In the genomic region with DNA sequence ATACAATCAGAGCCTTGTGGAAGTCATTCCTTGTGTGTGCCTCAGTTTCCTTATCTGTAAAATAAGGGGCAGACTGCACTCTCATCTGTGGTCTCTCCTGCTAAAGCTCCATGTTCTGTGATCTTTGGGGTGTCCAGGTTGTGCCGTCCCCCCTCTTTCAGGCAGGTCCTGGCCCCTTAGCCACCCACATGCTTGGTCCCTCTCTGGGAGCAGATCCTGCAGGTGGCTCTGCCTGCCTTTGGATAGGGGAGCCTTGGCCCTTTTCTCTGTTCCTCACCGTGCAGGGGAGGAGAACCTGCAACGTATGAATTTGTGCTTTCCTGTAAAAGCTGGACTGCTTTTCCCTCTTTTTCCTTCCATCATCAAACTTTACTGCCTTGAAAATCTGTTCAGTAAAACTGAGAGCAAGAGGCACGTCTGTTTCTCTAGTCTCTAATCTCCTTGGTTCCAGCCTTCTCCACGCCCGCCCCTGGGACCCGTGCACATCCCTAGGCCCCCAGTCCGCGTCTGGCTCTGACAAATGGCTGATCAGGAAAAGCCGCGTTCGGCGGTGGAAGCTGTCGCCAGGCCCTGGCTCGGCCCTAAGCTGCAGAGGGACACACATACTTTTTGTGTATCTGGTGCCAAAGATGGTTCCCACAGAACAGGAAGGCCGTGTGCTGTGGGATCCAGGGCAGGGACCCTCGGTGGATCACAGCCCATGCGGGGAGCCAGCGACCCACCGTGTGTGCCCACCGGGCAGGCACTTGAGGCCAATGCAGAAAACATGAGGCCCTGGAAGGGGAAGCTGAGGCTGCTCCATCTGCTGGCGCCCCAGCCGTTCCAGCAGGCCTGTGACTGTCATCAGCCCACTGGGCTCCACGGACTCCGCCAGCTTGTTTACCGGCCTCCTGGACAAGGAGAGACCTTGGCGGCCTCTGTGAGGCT, we compare ENCODE assay signal across 15 cellular contexts. TPM values are rescaled to one million over a fixed set of nuclear protein-coding genes. Genes with fewer than 3 reads are reported as not detected.
DNase-seq lines count a peak whose midpoint lies in the region; ATAC-seq lines count a peak whose summit lies in the region.
"Had no signal": no experiment of that assay in that cellular context is flagged by ENCODE, and none has a peak within 500 bp of the region (broad histone marks: within the 10 kb centered on the region; RNA-seq: fewer than 3 reads in every experiment).

No MANE protein-coding gene starts in this region.

- H3K4me1 ChIP-seq in adipocyte (ENCODE audit: control insufficient read depth, insufficient read depth, low read length) (peaks cover 20% of the 10 kb centered on the region), right cardiac atrium (ENCODE audit: control insufficient read depth, insufficient read depth, low read length) (no peaks in the 10 kb centered on the region)

- intact Hi-C loops in right cardiac atrium (cut with DNase I), result no loop called here

- no peaks in the 10 kb centered on the region for H3K36me3 ChIP-seq in adipocyte (ENCODE audit: control insufficient read depth, insufficient read depth, low read length, severe bottlenecking)

- ATAC-seq in right cardiac atrium, result peak; percentile 25 to 61
- ATAC-seq in GM19452 (IDR thresholded peaks at IDR 0.05; ENCODE audit: unreplicated experiment), result no peak

- H3K9me3 ChIP-seq in adipocyte (ENCODE audit: control insufficient read depth, low read length) (peaks cover 7% of the 10 kb centered on the region), right cardiac atrium (ENCODE audit: control insufficient read depth, low read length) (no peaks in the 10 kb centered on the region)

- DNase-seq in NCI-H82 (lab: John Stamatoyannopoulos, UW) (peak; percentile 31), NCI-H82 treated with DMSO at 0.1 percent for 48 hours (lab: John Stamatoyannopoulos, UW; ENCODE audit: unreplicated experiment) (no peak), adipocyte (ENCODE audit: low read depth) (no peak), right cardiac atrium (peak in 2 of 3 donors; percentile 74 to 78), retina (peak; percentile 72), NCI-H2107 (lab: John Stamatoyannopoulos, UW) (no peak), KG1 (lab: John Stamatoyannopoulos, UW) (no peak)
- DNase-seq: activated CD4-positive, alpha-beta T cell treated with anti-CD3 and anti-CD28 coated beads, Interleukin-2, amount 50 U/mL, for 48 hours; activated naive CD4-positive, alpha-beta T cell treated with anti-CD3 and anti-CD28 coated beads, Interleukin-2, amount 10 ng/mL, durations not matched to agents 7 days and 5 days; central memory CD4-positive, alpha-beta T cell; MV-4-11; NCI-H2171; occipital lobe had no signal

- H3K27ac ChIP-seq in right cardiac atrium (ENCODE audit: low read length), result peak overlapping the region; percentile 5
- H3K27ac ChIP-seq: epithelial cell of prostate had no signal

- H3K27me3 ChIP-seq in adipocyte (replicated peaks; ENCODE audit: control insufficient read depth, insufficient read depth, low read length) (no peaks in the 10 kb centered on the region), right cardiac atrium (ENCODE audit: control insufficient read depth, insufficient read depth) (no peaks in the 10 kb centered on the region)

- WGBS in right cardiac atrium, result 34% methylated on average over 27 of the region's 27 CpGs

- peak overlapping the region; percentile 12 for H3K9ac ChIP-seq in adipocyte (ENCODE audit: low read length)

- H3K4me3 ChIP-seq in adipocyte (ENCODE audit: low read length) (no peak overlapping the region), right cardiac atrium (ENCODE audit: low read length) (no peak overlapping the region)

RNA-seq across cellular contexts. Expression of gene COL5A1, which starts 43.4 kb away (rescaled TPM):
- total RNA-seq in right cardiac atrium, result 10 to 100 TPM; 16.0 to 35.8 (median 26.1) TPM
- polyA plus RNA-seq in right cardiac atrium, result 15.4 TPM

Comparison
In these comparisons a context has a peak if more than half of its experiments do, and no peak if none do; other contexts are left out.
1. DNase-seq: peak in NCI-H82 (single experiment), right cardiac atrium (2 of 3) and retina (single experiment); none in NCI-H82 treated with DMSO at 0.1 percent for 48 hours (single experiment), adipocyte (single experiment), NCI-H2107 (single experiment) and KG1 (single experiment).